ENCODE assay signal across 14 cellular contexts in the genomic region with DNA sequence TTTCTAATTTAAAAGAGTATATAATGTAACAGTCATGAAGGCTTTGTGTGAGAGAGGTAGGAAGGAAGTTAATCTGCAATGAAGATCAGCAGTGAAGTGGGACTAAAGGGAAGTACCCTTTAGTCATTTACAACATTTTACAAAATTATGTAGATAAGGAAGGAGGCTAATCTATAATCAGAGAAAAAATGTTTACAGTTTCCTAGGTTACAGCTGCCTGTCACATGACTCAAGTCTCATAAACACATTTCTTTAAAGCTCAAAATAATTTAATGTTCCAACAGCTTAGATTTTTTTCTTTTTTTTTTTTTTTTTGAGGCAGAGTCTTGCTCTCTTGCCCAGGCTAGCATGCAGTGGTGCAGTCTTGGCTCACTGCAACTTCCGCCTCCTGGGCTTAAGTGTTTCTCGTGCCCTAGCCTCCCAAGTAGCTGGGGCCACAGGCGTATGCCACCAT. TPM values are rescaled to one million over a fixed set of nuclear protein-coding genes. Genes with fewer than 3 reads are reported as not detected.
DNase-seq lines count a peak whose midpoint lies in the region; ATAC-seq, FAIRE-seq and TF ChIP-seq lines count a peak whose summit lies in the region.
"Had no signal": no experiment of that assay in that cellular context is flagged by ENCODE, and none has a peak within 500 bp of the region (broad histone marks: within the 10 kb centered on the region; RNA-seq: fewer than 3 reads in every experiment).

No MANE protein-coding gene starts in this region.

- no peak overlapping the region for H2BK120ac ChIP-seq in trophoblast cell (ENCODE audit: insufficient read depth, low read length, poor library complexity)

- H3K27ac ChIP-seq in K562 (ENCODE audit: extremely low read depth, low read depth, low read length): no peak overlapping the region
- H3K27ac ChIP-seq in trophoblast cell (ENCODE audit: low read depth, low read length): no peak overlapping the region
- H3K27ac ChIP-seq: HL-60 had no signal

- intact Hi-C loops in activated CD4-positive, alpha-beta T cell treated with anti-CD3 and anti-CD28 coated beads for 36 hours (cut with DNase I, micrococcal nuclease): no loop called here
- intact Hi-C loops in K562 (cut with micrococcal nuclease): no loop called here

- H3K27me3 Mint-ChIP-seq in activated CD4-positive, alpha-beta T cell treated with anti-CD3 and anti-CD28 coated beads for 36 hours: no peaks in the 10 kb centered on the region

- ATAC-seq in activated CD4-positive, alpha-beta T cell treated with anti-CD3 and anti-CD28 coated beads for 36 hours: peak; percentile 61
- no peak for ATAC-seq in K562
- ATAC-seq: sciatic nerve had no signal

- H3K4me2 ChIP-seq in K562 (ENCODE audit: insufficient read depth, low read length): no peak overlapping the region
- no peak overlapping the region for H3K4me2 ChIP-seq in trophoblast cell (ENCODE audit: low read length)

- no peaks in the 10 kb centered on the region for H3K79me2 ChIP-seq in K562 (ENCODE audit: control insufficient read depth, insufficient read depth, low read length)
- no peaks in the 10 kb centered on the region for H3K79me2 ChIP-seq in trophoblast cell (ENCODE audit: control insufficient read depth, insufficient read depth, low read length, poor library complexity)

- TF ChIP-seq CTCF in NB4 (IDR thresholded peaks at IDR 0.05; ENCODE audit: low read depth, low read length) (no peak), K562 (IDR thresholded peaks at IDR 0.05 in 2 of 3, conservative IDR thresholded peaks at IDR 0.05 in 1 of 3; ENCODE audit: insufficient read depth in 2 of 3, low read depth in 1 of 3, low read length in 3 of 3) (no peak)

- no peak overlapping the region for H2BK12ac ChIP-seq in trophoblast cell (ENCODE audit: low read length)

- 62% methylated on average over 3 of the region's 3 CpGs for WGBS in K562 (ENCODE audit: insufficient coverage, low coverage, missing lambda C conversion rate)
- WGBS in trophoblast cell (ENCODE audit: extremely low coverage, insufficient coverage, insufficient read length): no CpG with 5 or more reads among the region's 3 CpGs

- no peaks in the 10 kb centered on the region for H4K20me1 ChIP-seq in K562 (replicated peaks; ENCODE audit: control insufficient read depth, insufficient read depth, low read length)

- H3K4me1 Mint-ChIP-seq in activated CD4-positive, alpha-beta T cell treated with anti-CD3 and anti-CD28 coated beads for 36 hours: peaks cover 13% of the 10 kb centered on the region
- H3K4me1 Mint-ChIP-seq: brain had no signal

- H2AFZ ChIP-seq in K562 (ENCODE audit: low read depth, low read length) (no peak overlapping the region), trophoblast cell (ENCODE audit: insufficient read depth, low read length, poor library complexity) (no peak overlapping the region)

- H4K91ac ChIP-seq in trophoblast cell (ENCODE audit: low read depth, low read length): no peak overlapping the region

- H3K4ac ChIP-seq in trophoblast cell (ENCODE audit: low read depth, low read length): no peak overlapping the region

- no peaks in the 10 kb centered on the region for H3K79me1 ChIP-seq in trophoblast cell (ENCODE audit: low read length)

- POLR2A ChIA-PET in activated CD4-positive, alpha-beta T cell treated with anti-CD3 and anti-CD28 coated beads for 36 hours (lab: Charles Lee): interaction anchor here (0.6 kb wide), 1 partner anchor 89 kb away, joined by 7 read pairs; no protein-coding TSS in a partner anchor
- POLR2A ChIA-PET in K562 (lab: Yijun Ruan, JAX): interaction anchor here (0.8 to 1.5 kb wide), 6 partner anchors 9 to 43 kb away, joined by 3 to 6 read pairs (median 3); no protein-coding TSS in a partner anchor

- no peak for FAIRE-seq in K562 (lab: Jason Lieb, UNC)

- no peak for TF ChIP-seq POLR2A in NB4 (IDR thresholded peaks at IDR 0.05; ENCODE audit: extremely low read depth, insufficient read length)
- no peak for TF ChIP-seq POLR2A in K562 (conservative IDR thresholded peaks at IDR 0.05)

- no TSS peak for BruUV-seq in K562 (replicated peaks; lab: Mats Ljungman, UMichigan)

- H3K36me3 Mint-ChIP-seq in activated CD4-positive, alpha-beta T cell treated with anti-CD3 and anti-CD28 coated beads for 36 hours (ENCODE audit: low read depth): no peaks in the 10 kb centered on the region
- H3K36me3 Mint-ChIP-seq: brain had no signal

- H4K8ac ChIP-seq in trophoblast cell (ENCODE audit: low read depth, low read length): no peak overlapping the region

- in situ Hi-C loops in K562 (cut with MboI): no loop called here

- no peak overlapping the region for H3K14ac ChIP-seq in trophoblast cell (ENCODE audit: low read length)

- no peak overlapping the region for H3K4me3 ChIP-seq in NB4 (ENCODE audit: low read depth, low read length)
- H3K4me3 ChIP-seq in K562: no peak overlapping the region
- H3K4me3 ChIP-seq in trophoblast cell (ENCODE audit: low read depth, low read length): no peak overlapping the region

- no peaks in the 10 kb centered on the region for H3K9me1 ChIP-seq in K562 (ENCODE audit: control insufficient read depth, insufficient read depth, low read length)

- no peak for TF ChIP-seq EP300 in K562 (IDR thresholded peaks at IDR 0.05; ENCODE audit: low read length)

- H2BK5ac ChIP-seq in trophoblast cell (ENCODE audit: low read depth, low read length, poor library complexity): no peak overlapping the region

- H3K9ac ChIP-seq in K562 (ENCODE audit: insufficient read depth in 1 of 2, low read depth in 2 of 2, low read length in 2 of 2): no peak overlapping the region
- no peak overlapping the region for H3K9ac ChIP-seq in trophoblast cell (ENCODE audit: low read length)

- H3K9me3 Mint-ChIP-seq in activated CD4-positive, alpha-beta T cell treated with anti-CD3 and anti-CD28 coated beads for 36 hours (ENCODE audit: low read depth): no peaks in the 10 kb centered on the region

- H4K12ac ChIP-seq in trophoblast cell (ENCODE audit: low read depth, low read length): no peak overlapping the region

- no peak overlapping the region for H3K4me3 Mint-ChIP-seq in activated CD4-positive, alpha-beta T cell treated with anti-CD3 and anti-CD28 coated beads for 36 hours
- H3K4me3 Mint-ChIP-seq: brain had no signal

- no peak overlapping the region for H3K27ac Mint-ChIP-seq in activated CD4-positive, alpha-beta T cell treated with anti-CD3 and anti-CD28 coated beads for 36 hours
- H3K27ac Mint-ChIP-seq: brain had no signal

- no peak overlapping the region for H2AK5ac ChIP-seq in trophoblast cell (ENCODE audit: low read length)

- no peaks in the 10 kb centered on the region; a peak in 1 of 5 replicates for H3K27me3 ChIP-seq in K562 (ENCODE audit: control insufficient read depth in 2 of 2, insufficient read depth in 2 of 2, low read length in 2 of 2)
- H3K27me3 ChIP-seq in trophoblast cell (ENCODE audit: insufficient read depth, low read length): no peaks in the 10 kb centered on the region

- no peak overlapping the region for H3K18ac ChIP-seq in trophoblast cell (ENCODE audit: low read length)

- no peak for DNase-seq in activated CD4-positive, alpha-beta T cell treated with anti-CD3 and anti-CD28 coated beads for 36 hours
- no peak for DNase-seq in activated CD4-positive, alpha-beta T cell treated with anti-CD3 and anti-CD28 coated beads, Interleukin-2, amount 50 U/mL, for 4 hours
- DNase-seq in NB4 (ENCODE audit: low read depth): peak; percentile 47
- DNase-seq in K562 (ENCODE audit: extremely low read depth in 1 of 4, low spot score in 3 of 4): no peak
- peak; percentile 68 to 92 for DNase-seq in trophoblast cell
- DNase-seq in H4 (ENCODE audit: low spot score): no peak
- no peak for DNase-seq in HPDE6-E6E7 (ENCODE audit: extremely low spot score)
- no peak for DNase-seq in germinal center (ENCODE audit: low spot score)
- DNase-seq: NCI-H1436, NCI-H748 treated with DMSO at 0.1 percent for 48 hours, T-helper 1 cell had no signal

- no peak for TF ChIP-seq RAD21 in K562 (CRISPR knock-in tag; conservative IDR thresholded peaks at IDR 0.05 in 1 of 2, IDR thresholded peaks at IDR 0.05 in 1 of 2)

- H3K23ac ChIP-seq in trophoblast cell (ENCODE audit: low read length): no peak overlapping the region

- H3K36me3 ChIP-seq in K562 (ENCODE audit: control insufficient read depth, insufficient read depth, low read length) (no peaks in the 10 kb centered on the region), trophoblast cell (ENCODE audit: control insufficient read depth in 1 of 2, insufficient read depth in 2 of 2, low read length in 2 of 2) (no peaks in the 10 kb centered on the region)

- H3K4me1 ChIP-seq in K562 (replicated peaks in 1 of 2; ENCODE audit: control insufficient read depth in 2 of 2, insufficient read depth in 2 of 2, low read length in 2 of 2) (peaks cover 0 to 6% of the 10 kb centered on the region in 2 experiments; a peak in 1 of 5 replicates), trophoblast cell (ENCODE audit: control insufficient read depth in 1 of 2, insufficient read depth in 2 of 2, low read length in 2 of 2) (no peaks in the 10 kb centered on the region)

- CTCF ChIA-PET in activated CD4-positive, alpha-beta T cell treated with anti-CD3 and anti-CD28 coated beads for 36 hours (lab: Charles Lee): interaction anchor here (0.6 to 2.3 kb wide), 5 partner anchors 18 to 1177 kb away, joined by 3 to 5 read pairs (median 3); no protein-coding TSS in a partner anchor
- CTCF ChIA-PET in K562 (lab: Yijun Ruan, JAX; ENCODE audit: low intra/inter-chr PET ratio): no interaction called here

- H3K9me3 ChIP-seq in K562 (replicated peaks; ENCODE audit: control insufficient read depth, insufficient read depth, low read depth, low read length): no peaks in the 10 kb centered on the region
- no peaks in the 10 kb centered on the region for H3K9me3 ChIP-seq in trophoblast cell (ENCODE audit: insufficient read depth, low read depth, low read length)

RNA-seq across cellular contexts. Expression of a gene that starts 26.2 kb away (rescaled TPM):
- 100 to 1,000 TPM; 527 to 553 TPM for total RNA-seq in activated CD4-positive, alpha-beta T cell treated with anti-CD3 and anti-CD28 coated beads for 36 hours
- total RNA-seq in K562 (2011; cell fraction: chromatin; rRNA removed; ENCODE audit: low replicate concordance): 173 and 189 TPM in 2 replicates
- total RNA-seq in K562 (2011; cell fraction: nucleolus; rRNA removed): 98.9 and 116 TPM in 2 replicates
- 132 and 136 TPM in 2 replicates for total RNA-seq in K562 (2011; cell fraction: nucleoplasm; rRNA removed)
- total RNA-seq in K562 (2014; rRNA removed): 230 and 251 TPM in 2 replicates
- total RNA-seq in K562 (2014; rRNA removed; fragmentation: Illumina TruSeq; extraction: Trizol): 271 and 311 TPM in 2 replicates
- total RNA-seq in K562 (2015; rRNA removed; fragmentation: Illumina TruSeq; extraction: Trizol): 270 and 271 TPM in 2 replicates
- total RNA-seq in K562 (2021): 322 and 339 TPM in 2 replicates
- polyA plus RNA-seq in K562 (2011; rRNA removed): 485 and 488 TPM in 2 replicates
- 203 and 329 TPM in 2 replicates for polyA plus RNA-seq in K562 (2011; cell fraction: cytosol; rRNA removed)
- 186 and 410 TPM in 2 replicates for polyA plus RNA-seq in K562 (2011; cell fraction: nucleus; rRNA removed)
- 338 and 462 TPM in 2 replicates for polyA plus RNA-seq in K562 (2012)
- 310 and 337 TPM in 2 replicates for polyA plus RNA-seq in K562 (2014; fragmentation: Illumina TruSeq; extraction: Trizol)
- 100 to 1,000 TPM; 281 to 658 TPM for polyA plus RNA-seq in K562 (2014; fragmentation: Nextera tagmentation; extraction: Ambion mirVana)
- 269 and 277 TPM in 2 replicates for polyA plus RNA-seq in K562 (2014; rRNA removed)
- 462 and 519 TPM in 2 replicates for polyA minus RNA-seq in K562 (2011; rRNA and poly(A)+ RNA removed)
- polyA minus RNA-seq in K562 (2011; cell fraction: cytosol; rRNA and poly(A)+ RNA removed): 151 and 156 TPM in 2 replicates
- polyA minus RNA-seq in K562 (2011; cell fraction: nucleus; rRNA and poly(A)+ RNA removed): 47.5 and 121 TPM in 2 replicates
- polyA plus RNA-seq in trophoblast cell (2013): 402 and 406 TPM in 2 replicates
- 315 and 362 TPM in 2 replicates for total RNA-seq in H4 (2014; rRNA removed; shearing (Covaris generic))

RNA-seq across cellular contexts. Expression of a gene that starts 59.3 kb away (rescaled TPM):
- total RNA-seq in activated CD4-positive, alpha-beta T cell treated with anti-CD3 and anti-CD28 coated beads for 36 hours: 10 to 100 TPM in 1 of 2 experiments, 1 to 10 TPM in 1; 8.8 to 12.8 TPM
- 0.46 TPM in 1 of 2 replicates, not detected in the other for total RNA-seq in K562 (2011; cell fraction: chromatin; rRNA removed; ENCODE audit: low replicate concordance)
- 0.67 TPM in 1 of 2 replicates, not detected in the other for total RNA-seq in K562 (2011; cell fraction: nucleolus; rRNA removed)
- 0.37 TPM in 1 of 2 replicates, not detected in the other for total RNA-seq in K562 (2011; cell fraction: nucleoplasm; rRNA removed)
- not detected in 2 replicates for total RNA-seq in K562 (2014; rRNA removed)
- 0.07 TPM in 1 of 2 replicates, not detected in the other for total RNA-seq in K562 (2014; rRNA removed; fragmentation: Illumina TruSeq; extraction: Trizol)
- total RNA-seq in K562 (2015; rRNA removed; fragmentation: Illumina TruSeq; extraction: Trizol): 0.40 TPM in 1 of 2 replicates, not detected in the other
- 0.18 and 0.33 TPM in 2 replicates for total RNA-seq in K562 (2021)
- polyA plus RNA-seq in K562 (2011; rRNA removed): 0.06 and 0.19 TPM in 2 replicates
- polyA plus RNA-seq in K562 (2011; cell fraction: cytosol; rRNA removed): 0.10 and 0.13 TPM in 2 replicates
- 0.51 and 0.67 TPM in 2 replicates for polyA plus RNA-seq in K562 (2011; cell fraction: nucleus; rRNA removed)
- 0.04 and 0.14 TPM in 2 replicates for polyA plus RNA-seq in K562 (2012)
- polyA plus RNA-seq in K562 (2014; fragmentation: Illumina TruSeq; extraction: Trizol): 0.11 and 0.15 TPM in 2 replicates
- not detected for polyA plus RNA-seq in K562 (2014; fragmentation: Nextera tagmentation; extraction: Ambion mirVana)
- not detected in 2 replicates for polyA plus RNA-seq in K562 (2014; rRNA removed)
- 0.35 TPM in 1 of 2 replicates, not detected in the other for polyA minus RNA-seq in K562 (2011; rRNA and poly(A)+ RNA removed)
- not detected in 2 replicates for polyA minus RNA-seq in K562 (2011; cell fraction: cytosol; rRNA and poly(A)+ RNA removed)
- polyA minus RNA-seq in K562 (2011; cell fraction: nucleus; rRNA and poly(A)+ RNA removed): 0.78 TPM in 1 of 2 replicates, not detected in the other
- 1.2 TPM in 2 replicates for polyA plus RNA-seq in trophoblast cell (2013)
- total RNA-seq in H4 (2014; rRNA removed; shearing (Covaris generic)): 8.5 and 9.5 TPM in 2 replicates

Comparison
In these comparisons a context has a peak if more than half of its experiments do, and no peak if none do; other contexts are left out.
1. DNase-seq: peak in NB4 (single experiment) and trophoblast cell (2 of 2); none in activated CD4-positive, alpha-beta T cell treated with anti-CD3 and anti-CD28 coated beads for 36 hours (single experiment), activated CD4-positive, alpha-beta T cell treated with anti-CD3 and anti-CD28 coated beads, Interleukin-2, amount 50 U/mL, for 4 hours (0 of 2), K562 (0 of 4), H4 (single experiment), HPDE6-E6E7 (single experiment) and germinal center (single experiment).